Comparison of ENCODE assay signal across 8 cellular contexts in genomic region chr16:87766485-87766797, GRCh38. TPM values are rescaled to one million over a fixed set of nuclear protein-coding genes. Genes with fewer than 3 reads are reported as not detected.
A peak's percentile ranks its signal among the peaks of the same experiment; 100 is the strongest.
DNase-seq lines count a peak whose midpoint lies in the region; ATAC-seq and TF ChIP-seq lines count a peak whose summit lies in the region.

No MANE protein-coding gene starts in this region.

- peak overlapping the region; percentile 36 to 99 (median 98) for H3K27ac Mint-ChIP-seq in CD4-positive, CD25-positive, alpha-beta regulatory T cell
- peak overlapping the region; percentile 88 for H3K27ac Mint-ChIP-seq in endothelial cell (ENCODE audit: unreplicated experiment)

- peaks cover 28% of the 10 kb centered on the region for H3K4me1 ChIP-seq in CD4-positive, CD25-positive, alpha-beta regulatory T cell (ENCODE audit: control insufficient read depth, insufficient read depth, low read length, poor library complexity, severe bottlenecking)
- H3K4me1 ChIP-seq in OCI-LY7 (ENCODE audit: insufficient read depth, low read length, poor library complexity, severe bottlenecking) (peaks cover 67% of the 10 kb centered on the region), neuron (ENCODE audit: insufficient read depth, low read length) (peaks cover 7% of the 10 kb centered on the region)

- H3K9me3 ChIP-seq in CD4-positive, CD25-positive, alpha-beta regulatory T cell (ENCODE audit: control insufficient read depth in 2 of 2, low read length in 2 of 2) = no peaks in the 10 kb centered on the region
- H3K9me3 ChIP-seq in OCI-LY7 (ENCODE audit: low read length) = no peaks in the 10 kb centered on the region
- no peaks in the 10 kb centered on the region for H3K9me3 ChIP-seq in neuron (ENCODE audit: low read length)

- POLR2A ChIA-PET in OCI-LY7 (lab: Charles Lee) = interaction anchor here (0.9 to 2.0 kb wide), 3 partner anchors 9 to 32 kb away, joined by 3 to 7 read pairs (median 6); no protein-coding TSS in a partner anchor

- peak overlapping the region; percentile 89 for H3K27ac ChIP-seq in CD4-positive, CD25-positive, alpha-beta regulatory T cell (ENCODE audit: insufficient read depth, low read length, poor library complexity, severe bottlenecking)
- peak overlapping the region; percentile 75 for H3K27ac ChIP-seq in OCI-LY7 (ENCODE audit: low read depth, low read length, poor library complexity, severe bottlenecking)

- no TSS peak for BruUV-seq in OCI-LY7 (replicated peaks; lab: Mats Ljungman, UMichigan)

- H2AFZ ChIP-seq in OCI-LY7 (ENCODE audit: low read length) (peak overlapping the region; percentile 68; the same call in 1 of the 2 replicates), neuron (ENCODE audit: low read depth, low read length) (peak overlapping the region; percentile 80)

- peak overlapping the region; percentile 53 for H3K4me3 ChIP-seq in CD4-positive, CD25-positive, alpha-beta regulatory T cell (ENCODE audit: low read depth, low read length)
- peak overlapping the region; percentile 86 for H3K4me3 ChIP-seq in OCI-LY7 (ENCODE audit: low read depth, low read length, poor library complexity, severe bottlenecking)
- H3K4me3 ChIP-seq in neuron (ENCODE audit: low read length) = peak overlapping the region; percentile 90

- H4K20me1 ChIP-seq in OCI-LY7 (ENCODE audit: insufficient read depth, low read length) = peaks cover 21% of the 10 kb centered on the region; the same call in 1 of the 2 replicates

- H3K4me1 Mint-ChIP-seq in CD4-positive, CD25-positive, alpha-beta regulatory T cell = peaks cover 11 to 44% (median 31%) of the 10 kb centered on the region in 4 donors
- no peaks in the 10 kb centered on the region for H3K4me1 Mint-ChIP-seq in endothelial cell (ENCODE audit: unreplicated experiment)

- H3K9me2 ChIP-seq in OCI-LY7 (ENCODE audit: insufficient read depth, low read length) = no peaks in the 10 kb centered on the region

- peaks cover 23% of the 10 kb centered on the region for H3K36me3 ChIP-seq in CD4-positive, CD25-positive, alpha-beta regulatory T cell (ENCODE audit: control insufficient read depth, insufficient read depth, low read length)
- H3K36me3 ChIP-seq in OCI-LY7 (ENCODE audit: insufficient read depth, low read length) = peaks cover 35% of the 10 kb centered on the region
- H3K36me3 ChIP-seq in neuron (ENCODE audit: insufficient read depth, low read length) = peaks cover 27% of the 10 kb centered on the region

- H3K27me3 ChIP-seq in CD4-positive, CD25-positive, alpha-beta regulatory T cell (ENCODE audit: control insufficient read depth, insufficient read depth, low read length) = no peaks in the 10 kb centered on the region
- H3K27me3 ChIP-seq in neuron (ENCODE audit: insufficient read depth, low read length) = no peaks in the 10 kb centered on the region

- TF ChIP-seq CTCF in OCI-LY7 (conservative IDR thresholded peaks at IDR 0.05; ENCODE audit: low read length) (no peak), endothelial cell (IDR thresholded peaks at IDR 0.05; ENCODE audit: unreplicated experiment) (no peak)

- H3K27me3 Mint-ChIP-seq in CD4-positive, CD25-positive, alpha-beta regulatory T cell = peaks cover 15% of the 10 kb centered on the region
- H3K27me3 Mint-ChIP-seq in endothelial cell (ENCODE audit: unreplicated experiment) = peaks cover 3% of the 10 kb centered on the region

- CTCF ChIA-PET in OCI-LY7 (lab: Charles Lee; ENCODE audit: unreplicated experiment) = no interaction called here

- intact Hi-C loops in OCI-LY7 (cut with micrococcal nuclease; ENCODE audit: unreplicated experiment) = loop anchor here (2.0 to 5.0 kb wide), 2 partner anchors 44 to 66 kb away; no protein-coding TSS in a partner anchor

- H3K36me3 Mint-ChIP-seq in CD4-positive, CD25-positive, alpha-beta regulatory T cell = peaks cover 19% of the 10 kb centered on the region
- H3K36me3 Mint-ChIP-seq in endothelial cell (ENCODE audit: low read depth, unreplicated experiment) = peaks cover 5% of the 10 kb centered on the region

- DNase-seq in CD4-positive, CD25-positive, alpha-beta regulatory T cell = no peak
- DNase-seq in OCI-LY7 (ENCODE audit: low spot score) (no peak), endothelial cell (ENCODE audit: low spot score) (no peak), NCI-H774 (lab: John Stamatoyannopoulos, UW) (no peak), NCI-H1092 (lab: John Stamatoyannopoulos, UW) (no peak), NCI-H1436 treated with DMSO at 0.1 percent for 48 hours (lab: John Stamatoyannopoulos, UW) (no peak)
- no peak for DNase-seq in NK-92 treated with Interleukin-12 subunit alpha and Interleukin-12 subunit beta, amount 100 ng/mL, for 24 hours (lab: John Stamatoyannopoulos, UW)

- peak overlapping the region; percentile 97 to 100 (median 98) for H3K4me3 Mint-ChIP-seq in CD4-positive, CD25-positive, alpha-beta regulatory T cell
- peak overlapping the region; percentile 99 for H3K4me3 Mint-ChIP-seq in endothelial cell (ENCODE audit: unreplicated experiment)

- peaks cover 49% of the 10 kb centered on the region for H3K79me2 ChIP-seq in OCI-LY7 (ENCODE audit: insufficient read depth, low read depth, low read length)

- no peaks in the 10 kb centered on the region for H3K9me3 Mint-ChIP-seq in CD4-positive, CD25-positive, alpha-beta regulatory T cell
- no peaks in the 10 kb centered on the region for H3K9me3 Mint-ChIP-seq in endothelial cell (ENCODE audit: unreplicated experiment)

- ATAC-seq in CD4-positive, CD25-positive, alpha-beta regulatory T cell (ENCODE audit: low read depth in 2 of 2) = no peak

- H3K4me2 ChIP-seq in OCI-LY7 (ENCODE audit: low read length) = peak overlapping the region; percentile 100

RNA-seq across cellular contexts. Expression of gene KLHDC4, which starts 0.7 kb away (rescaled TPM):
- total RNA-seq in CD4-positive, CD25-positive, alpha-beta regulatory T cell = 104 TPM
- polyA plus RNA-seq in CD4-positive, CD25-positive, alpha-beta regulatory T cell = 10 to 100 TPM; 17.0 to 23.0 (median 17.4) TPM
- total RNA-seq in OCI-LY7 (2014; rRNA removed; shearing (Covaris generic)) = 146 and 147 TPM in 2 replicates
- 213 and 233 TPM in 2 replicates for total RNA-seq in OCI-LY7 (2022)
- total RNA-seq in endothelial cell (ENCODE audit: unreplicated experiment) = 43.4 TPM
